15 cellular contexts compared by ENCODE assay signal in genomic region chr2:55155206-55155605, GRCh38.
A peak's percentile ranks its signal among the peaks of the same experiment; 100 is the strongest.
DNase-seq lines count a peak whose midpoint lies in the region; ATAC-seq and TF ChIP-seq lines count a peak whose summit lies in the region.
"Had no signal": no experiment of that assay in that cellular context is flagged by ENCODE, and none has a peak within 500 bp of the region (broad histone marks: within the 10 kb centered on the region; RNA-seq: fewer than 3 reads in every experiment).

No MANE protein-coding gene starts in this region.

- no peak for DNase-seq in SJSA1 (ENCODE audit: low read depth in 1 of 2, low spot score in 2 of 2)
- DNase-seq in esophagus muscularis mucosa (ENCODE audit: extremely low spot score): no peak
- no peak for DNase-seq in osteoblast (ENCODE audit: insufficient read length, low spot score, missing footprints)
- no peak for DNase-seq in uterus
- no peak for DNase-seq in stimulated activated naive CD8-positive, alpha-beta T cell treated with anti-CD3 and anti-CD28 coated beads, Interleukin-15, amount 100 ng/mL, for 72 hours
- DNase-seq in CD8-positive, alpha-beta T cell: no peak
- DNase-seq: activated CD4-positive, CD25-positive, alpha-beta regulatory T cell treated with anti-CD3 and anti-CD28 coated beads, Interleukin-2, amount 50 U/mL, for 72 hours; activated CD8-positive, alpha-beta memory T cell treated with anti-CD3 and anti-CD28 coated beads, Interleukin-2, amount 50 U/mL, for 48 hours; activated naive CD4-positive, alpha-beta T cell treated with anti-CD3 and anti-CD28 coated beads, Interleukin-2, amount 10 ng/mL, durations not matched to agents 7 days and 5 days; DMS79; NCI-H2081 treated with DMSO at 0.1 percent for 48 hours; stimulated activated CD8-positive, alpha-beta memory T cell treated with anti-CD3 and anti-CD28 coated beads, Interleukin-4, amount 100 ng/mL, for 48 hours; T-helper 2 cell had no signal

- no peak overlapping the region for H3K4me3 Mint-ChIP-seq in stimulated activated naive CD8-positive, alpha-beta T cell treated with anti-CD3 and anti-CD28 coated beads, Interleukin-15, amount 100 ng/mL, for 72 hours
- no peak overlapping the region for H3K4me3 Mint-ChIP-seq in CD8-positive, alpha-beta T cell
- H3K4me3 Mint-ChIP-seq: activated naive CD4-positive, alpha-beta T cell treated with anti-CD3 and anti-CD28 coated beads, Interleukin-2, amount 10 ng/mL, durations not matched to agents 7 days and 5 days; central memory CD8-positive, alpha-beta T cell had no signal

- peaks cover 9% of the 10 kb centered on the region for H3K4me1 Mint-ChIP-seq in stimulated activated naive CD8-positive, alpha-beta T cell treated with anti-CD3 and anti-CD28 coated beads, Interleukin-15, amount 100 ng/mL, for 72 hours
- H3K4me1 Mint-ChIP-seq in CD8-positive, alpha-beta T cell (ENCODE audit: low read depth): peaks cover 5% of the 10 kb centered on the region

- POLR2A ChIA-PET in CD8-positive, alpha-beta T cell (lab: Charles Lee): no interaction called here

- no peaks in the 10 kb centered on the region for H3K27me3 Mint-ChIP-seq in stimulated activated naive CD8-positive, alpha-beta T cell treated with anti-CD3 and anti-CD28 coated beads, Interleukin-15, amount 100 ng/mL, for 72 hours
- H3K27me3 Mint-ChIP-seq in CD8-positive, alpha-beta T cell (ENCODE audit: low read depth): no peaks in the 10 kb centered on the region
- H3K27me3 Mint-ChIP-seq: central memory CD8-positive, alpha-beta T cell had no signal

- H3K27ac ChIP-seq in SJSA1: peak overlapping the region; percentile 63
- H3K27ac ChIP-seq in esophagus muscularis mucosa (replicated peaks in 1 of 4): peak overlapping the region; percentile 70 to 79 (median 75)
- H3K27ac ChIP-seq in osteoblast (ENCODE audit: low read depth, low read length): peak overlapping the region; percentile 82
- peak overlapping the region; percentile 68 to 70 for H3K27ac ChIP-seq in uterus
- H3K27ac ChIP-seq in CD8-positive, alpha-beta T cell (ENCODE audit: low read depth, low read length): no peak overlapping the region

- peak overlapping the region; percentile 32 for H2AFZ ChIP-seq in osteoblast (ENCODE audit: low read length)

- CTCF ChIA-PET in CD8-positive, alpha-beta T cell (lab: Charles Lee): no interaction called here

- 55% methylated on average over 4 of the region's 4 CpGs for WGBS in esophagus muscularis mucosa

- no peaks in the 10 kb centered on the region for H4K20me1 ChIP-seq in osteoblast (ENCODE audit: insufficient read depth, low read length)

- peak overlapping the region in 1 of 2 donors; percentile 30 for H3K27ac Mint-ChIP-seq in stimulated activated naive CD8-positive, alpha-beta T cell treated with anti-CD3 and anti-CD28 coated beads, Interleukin-15, amount 100 ng/mL, for 72 hours
- H3K27ac Mint-ChIP-seq in CD8-positive, alpha-beta T cell: no peak overlapping the region
- H3K27ac Mint-ChIP-seq: activated naive CD4-positive, alpha-beta T cell treated with anti-CD3 and anti-CD28 coated beads, Interleukin-2, amount 10 ng/mL, durations not matched to agents 7 days and 5 days had no signal

- H3K79me2 ChIP-seq in osteoblast (ENCODE audit: insufficient read depth, low read length): no peaks in the 10 kb centered on the region

- H3K27me3 ChIP-seq in SJSA1 (replicated peaks): no peaks in the 10 kb centered on the region
- no peaks in the 10 kb centered on the region for H3K27me3 ChIP-seq in esophagus muscularis mucosa
- H3K27me3 ChIP-seq in osteoblast (ENCODE audit: insufficient read depth, low read length): no peaks in the 10 kb centered on the region
- H3K27me3 ChIP-seq in uterus: no peaks in the 10 kb centered on the region
- H3K27me3 ChIP-seq in CD8-positive, alpha-beta T cell (ENCODE audit: insufficient read depth, low read length): no peaks in the 10 kb centered on the region

- intact Hi-C loops in esophagus muscularis mucosa (cut with DNase I): no loop called here
- intact Hi-C loops in uterus (cut with DNase I; ENCODE audit: low total_unique reads): no loop called here
- intact Hi-C loops in CD8-positive, alpha-beta T cell (cut with DNase I, micrococcal nuclease): no loop called here

- no peaks in the 10 kb centered on the region for H3K36me3 Mint-ChIP-seq in CD8-positive, alpha-beta T cell
- H3K36me3 Mint-ChIP-seq: activated naive CD4-positive, alpha-beta T cell treated with anti-CD3 and anti-CD28 coated beads, Interleukin-2, amount 10 ng/mL, durations not matched to agents 7 days and 5 days had no signal

- no peak for TF ChIP-seq POLR2A in esophagus muscularis mucosa (IDR thresholded peaks at IDR 0.05; ENCODE audit: low read depth)
- TF ChIP-seq POLR2A in uterus (IDR thresholded peaks at IDR 0.05): no peak

- peak overlapping the region; percentile 37 for H3K4me2 ChIP-seq in osteoblast (ENCODE audit: insufficient read depth, low read length)

- H3K9me3 ChIP-seq in SJSA1 (replicated peaks) (no peaks in the 10 kb centered on the region), esophagus muscularis mucosa (no peaks in the 10 kb centered on the region), osteoblast (ENCODE audit: low read depth, low read length) (no peaks in the 10 kb centered on the region), uterus (no peaks in the 10 kb centered on the region)
- no peaks in the 10 kb centered on the region for H3K9me3 ChIP-seq in CD8-positive, alpha-beta T cell (ENCODE audit: low read length)

- no peaks in the 10 kb centered on the region for H3K36me3 ChIP-seq in SJSA1
- no peaks in the 10 kb centered on the region for H3K36me3 ChIP-seq in esophagus muscularis mucosa
- H3K36me3 ChIP-seq in osteoblast (ENCODE audit: insufficient read depth, low read length): no peaks in the 10 kb centered on the region
- H3K36me3 ChIP-seq in uterus: no peaks in the 10 kb centered on the region
- no peaks in the 10 kb centered on the region for H3K36me3 ChIP-seq in CD8-positive, alpha-beta T cell (ENCODE audit: insufficient read depth, low read length)

- no peaks in the 10 kb centered on the region for H3K9me3 Mint-ChIP-seq in stimulated activated naive CD8-positive, alpha-beta T cell treated with anti-CD3 and anti-CD28 coated beads, Interleukin-15, amount 100 ng/mL, for 72 hours
- no peaks in the 10 kb centered on the region for H3K9me3 Mint-ChIP-seq in CD8-positive, alpha-beta T cell
- H3K9me3 Mint-ChIP-seq: activated naive CD4-positive, alpha-beta T cell treated with anti-CD3 and anti-CD28 coated beads, Interleukin-2, amount 10 ng/mL, durations not matched to agents 7 days and 5 days; central memory CD8-positive, alpha-beta T cell had no signal

- TF ChIP-seq EP300 in esophagus muscularis mucosa (IDR thresholded peaks at IDR 0.05): no peak

- ATAC-seq in stimulated activated naive CD8-positive, alpha-beta T cell treated with anti-CD3 and anti-CD28 coated beads, Interleukin-15, amount 100 ng/mL, for 72 hours: no peak
- ATAC-seq in CD8-positive, alpha-beta T cell: no peak
- no peak for ATAC-seq in GM19467 (IDR thresholded peaks at IDR 0.05; ENCODE audit: unreplicated experiment)

- no peak for TF ChIP-seq CTCF in esophagus muscularis mucosa (IDR thresholded peaks at IDR 0.05)
- TF ChIP-seq CTCF in osteoblast (IDR thresholded peaks at IDR 0.05; ENCODE audit: extremely low read depth, low read depth, low read length): no peak
- no peak for TF ChIP-seq CTCF in uterus (IDR thresholded peaks at IDR 0.05)
- no peak for TF ChIP-seq CTCF in CD8-positive, alpha-beta T cell (IDR thresholded peaks at IDR 0.05)

- H3K4me3 ChIP-seq in SJSA1: no peak overlapping the region
- H3K4me3 ChIP-seq in esophagus muscularis mucosa: no peak overlapping the region
- H3K4me3 ChIP-seq in osteoblast (ENCODE audit: insufficient read depth, low read length): peak overlapping the region; percentile 10
- H3K4me3 ChIP-seq in uterus: no peak overlapping the region
- H3K4me3 ChIP-seq in CD8-positive, alpha-beta T cell (ENCODE audit: low read depth, low read length): no peak overlapping the region

- peaks cover 40% of the 10 kb centered on the region for H3K4me1 ChIP-seq in SJSA1 (replicated peaks)
- peaks cover 46 to 92% (median 88%) of the 10 kb centered on the region in 4 donors for H3K4me1 ChIP-seq in esophagus muscularis mucosa
- peaks cover 62% of the 10 kb centered on the region for H3K4me1 ChIP-seq in osteoblast (ENCODE audit: insufficient read depth, low read length)
- H3K4me1 ChIP-seq in uterus: peaks cover 16% of the 10 kb centered on the region in 2 donors
- no peaks in the 10 kb centered on the region for H3K4me1 ChIP-seq in CD8-positive, alpha-beta T cell (ENCODE audit: insufficient read depth, low read length)
